ENCODE assay signal across 11 cellular contexts in genomic region chr1:25080294-25081209, GRCh38.
DNase-seq lines count a peak whose midpoint lies in the region; ATAC-seq and TF ChIP-seq lines count a peak whose summit lies in the region.
"Had no signal": no experiment of that assay in that cellular context is flagged by ENCODE, and none has a peak within 500 bp of the region (broad histone marks: within the 10 kb centered on the region; RNA-seq: fewer than 3 reads in every experiment).

No MANE protein-coding gene starts in this region.

- RAD21 ChIA-PET in HCT116 (lab: Charles Lee; ENCODE audit: low non-redundant PET in 1 of 2, low total read pairs in 2 of 2, uncharacterized antibody in 2 of 2, unreplicated experiment in 2 of 2), result no interaction called here

- H3K9ac ChIP-seq in HCT116 (ENCODE audit: low read length), result no peak overlapping the region

- CTCF ChIA-PET in HCT116 (lab: Charles Lee), result interaction anchor here (0.8 kb wide), 1 partner anchor 21 kb away, joined by 3 read pairs; no protein-coding TSS in a partner anchor

- no peak for TF ChIP-seq CTCF in HCT116 (IDR thresholded peaks at IDR 0.05 in 2 of 3, conservative IDR thresholded peaks at IDR 0.05 in 1 of 3; ENCODE audit: borderline replicate concordance in 1 of 3, insufficient read depth in 1 of 3, low read depth in 2 of 3, low read length in 2 of 3)
- TF ChIP-seq CTCF in fibroblast of villous mesenchyme (IDR thresholded peaks at IDR 0.05; ENCODE audit: insufficient read depth, low read depth, low read length), result no peak
- no peak for TF ChIP-seq CTCF in hepatocyte (IDR thresholded peaks at IDR 0.05; ENCODE audit: poor library complexity)

- WGBS in hepatocyte (ENCODE audit: low lambda C conversion rate, missing lambda C conversion rate), result 85% methylated on average over 8 of the region's 8 CpGs

- BruUV-seq in HCT116 (replicated peaks; lab: Mats Ljungman, UMichigan), result TSS peak; percentile 93

- H3K79me2 ChIP-seq in ACC112 (ENCODE audit: control insufficient read depth, insufficient read depth, low read length, unreplicated experiment), result no peaks in the 10 kb centered on the region
- H3K79me2 ChIP-seq in HCT116 (ENCODE audit: insufficient read depth, low read length), result no peaks in the 10 kb centered on the region
- H3K79me2 ChIP-seq in hepatocyte, result no peaks in the 10 kb centered on the region

- DNase-seq in HCT116 (ENCODE audit: low read depth, low spot score) (peak; percentile 32), RPMI7951 (ENCODE audit: low read depth) (peak; percentile 33), fibroblast of villous mesenchyme (ENCODE audit: low read depth) (peak; percentile 9), hepatocyte (ENCODE audit: low spot score) (no peak), DMS79 (lab: John Stamatoyannopoulos, UW) (no peak), NCI-H1105 (lab: John Stamatoyannopoulos, UW) (no peak)
- no peak for DNase-seq in stimulated activated naive CD4-positive, alpha-beta T cell treated with Interleukin-2 at 50 U/mL for 16 hours (lab: John Stamatoyannopoulos, UW)
- DNase-seq: activated T-cell treated with anti-CD3 and anti-CD28 coated beads, Interleukin-2, amount 50 U/mL, for 1 hour; HFFc6; NK-92 treated with Interleukin-12 subunit alpha and Interleukin-12 subunit beta, amount 100 ng/mL, for 24 hours had no signal

- H3K27ac ChIP-seq in ACC112 (ENCODE audit: low read depth, low read length) (no peak overlapping the region), HCT116 (ENCODE audit: low read depth, low read length) (no peak overlapping the region), hepatocyte (no peak overlapping the region)

- H3K4me3 ChIP-seq in ACC112 (ENCODE audit: low read depth, low read length), result no peak overlapping the region
- no peak overlapping the region for H3K4me3 ChIP-seq in HCT116 (replicated peaks in 1 of 2; ENCODE audit: low read depth in 1 of 2, low read length in 2 of 2)
- H3K4me3 ChIP-seq in fibroblast of villous mesenchyme (ENCODE audit: low read depth, low read length), result no peak overlapping the region
- no peak overlapping the region for H3K4me3 ChIP-seq in hepatocyte

- TF ChIP-seq POLR2A in HCT116 (IDR thresholded peaks at IDR 0.05; ENCODE audit: borderline replicate concordance, extremely low read depth, insufficient read depth, insufficient read length), result no peak

- ATAC-seq in HCT116, result peak; percentile 58

- H3K27me3 ChIP-seq in ACC112 (ENCODE audit: insufficient read depth, low read length) (peaks cover 32% of the 10 kb centered on the region), HCT116 (ENCODE audit: insufficient read depth, low read length) (no peaks in the 10 kb centered on the region), hepatocyte (peaks cover 6% of the 10 kb centered on the region)

- no peaks in the 10 kb centered on the region for H3K4me1 ChIP-seq in ACC112 (ENCODE audit: control insufficient read depth, insufficient read depth, low read length, unreplicated experiment)
- H3K4me1 ChIP-seq in HCT116 (ENCODE audit: control insufficient read depth in 1 of 2, insufficient read depth in 2 of 2, low read length in 2 of 2), result peaks cover 0 to 8% of the 10 kb centered on the region in 2 experiments; a peak in 1 of 4 replicates
- H3K4me1 ChIP-seq in hepatocyte (ENCODE audit: insufficient read depth), result no peaks in the 10 kb centered on the region

- no peak for TF ChIP-seq RAD21 in HCT116 (IDR thresholded peaks at IDR 0.05; ENCODE audit: low read depth)

- POLR2A ChIA-PET in HCT116 (lab: Charles Lee), result interaction anchor here (0.7 kb wide), 1 partner anchor 271 kb away, joined by 3 read pairs; no protein-coding TSS in a partner anchor

- H3K9me3 ChIP-seq in HCT116 (ENCODE audit: control insufficient read depth in 1 of 2, insufficient read depth in 1 of 2, low read depth in 1 of 2, low read length in 2 of 2) (no peaks in the 10 kb centered on the region), hepatocyte (ENCODE audit: low read depth) (peaks cover 5% of the 10 kb centered on the region)

- intact Hi-C loops in HCT116 (cut with micrococcal nuclease), result no loop called here

- H4K20me1 ChIP-seq in HCT116 (ENCODE audit: insufficient read depth), result no peaks in the 10 kb centered on the region
- H4K20me1 ChIP-seq in hepatocyte (ENCODE audit: insufficient read depth, poor library complexity, severe bottlenecking), result no peaks in the 10 kb centered on the region

- H2AFZ ChIP-seq in ACC112 (ENCODE audit: low read length, unreplicated experiment) (peak overlapping the region; percentile 40), HCT116 (ENCODE audit: low read depth, low read length, poor library complexity, severe bottlenecking) (no peak overlapping the region), hepatocyte (no peak overlapping the region)

- H3K36me3 ChIP-seq in ACC112 (ENCODE audit: insufficient read depth, low read length) (no peaks in the 10 kb centered on the region), HCT116 (ENCODE audit: control insufficient read depth in 1 of 2, insufficient read depth in 2 of 2, low read length in 2 of 2) (no peaks in the 10 kb centered on the region), hepatocyte (replicated peaks; ENCODE audit: insufficient read depth, low read depth) (no peaks in the 10 kb centered on the region)

- no peak overlapping the region for H3K4me2 ChIP-seq in HCT116 (ENCODE audit: low read length)
- H3K4me2 ChIP-seq in hepatocyte, result no peak overlapping the region

- H3K9me2 ChIP-seq in HCT116 (ENCODE audit: insufficient read depth) (no peaks in the 10 kb centered on the region), hepatocyte (replicated peaks; ENCODE audit: insufficient read depth) (no peaks in the 10 kb centered on the region)

TF ChIP-seq in HCT116, 20 proteins besides CTCF, POLR2A, EP300 and RAD21:
- TF ChIP-seq MAX (IDR thresholded peaks at IDR 0.05) (peak; percentile 71), SIN3A (IDR thresholded peaks at IDR 0.05; ENCODE audit: low read depth) (no peak), POLR2AphosphoS5 (IDR thresholded peaks at IDR 0.05; ENCODE audit: low read depth, low read length) (no peak)

Comparison
In these comparisons a context has a peak if more than half of its experiments do, and no peak if none do; other contexts are left out.
1. DNase-seq: peak in HCT116 (single experiment), RPMI7951 (single experiment) and fibroblast of villous mesenchyme (single experiment); none in stimulated activated naive CD4-positive, alpha-beta T cell treated with Interleukin-2 at 50 U/mL for 16 hours (single experiment), hepatocyte (single experiment), DMS79 (single experiment) and NCI-H1105 (single experiment).